Comparison of ENCODE assay signal across 8 cellular contexts in genomic region chr16:3158498-3159314, GRCh38. TPM values are rescaled to one million over a fixed set of nuclear protein-coding genes. Genes with fewer than 3 reads are reported as not detected.
DNase-seq lines count a peak whose midpoint lies in the region; ATAC-seq, FAIRE-seq and TF ChIP-seq lines count a peak whose summit lies in the region.

No MANE protein-coding gene starts in this region.

- DNase-seq in A549 (ENCODE audit: low read depth in 1 of 2, low spot score in 1 of 2) (peak; percentile 94 to 95), GM18507 (ENCODE audit: extremely low spot score, insufficient read length, low read depth) (peak; percentile 85), HT1080 (ENCODE audit: low read depth) (peak; percentile 93), RKO (ENCODE audit: low spot score) (peak; percentile 88), fibroblast of mammary gland (ENCODE audit: low read depth) (peak; percentile 85), natural killer cell (peak; percentile 76)
- DNase-seq in activated T-helper 1 cell treated with anti-CD3 and anti-CD28 coated beads, Interleukin-2, amount 50 U/mL, for 16 hours (ENCODE audit: low read depth in 1 of 2, low spot score in 1 of 2): peak; percentile 88 to 91
- DNase-seq in stimulated activated naive CD4-positive, alpha-beta T cell treated with Interleukin-2 at 50 U/mL for 16 hours (lab: John Stamatoyannopoulos, UW): peak; percentile 82

- H3K36me3 Mint-ChIP-seq in natural killer cell: no peaks in the 10 kb centered on the region

- TF ChIP-seq RAD21 in A549 (conservative IDR thresholded peaks at IDR 0.05 in 1 of 2, IDR thresholded peaks at IDR 0.05 in 1 of 2): no peak

- peak overlapping the region; percentile 97 for H3K27ac Mint-ChIP-seq in natural killer cell

- under 1% methylated on average over 43 of the region's 72 CpGs for WGBS in A549 (ENCODE audit: missing lambda C conversion rate)

- no peaks in the 10 kb centered on the region for H3K9me3 ChIP-seq in A549

- CTCF ChIA-PET in A549 (lab: Yijun Ruan, JAX): interaction anchor here (1.0 to 4.7 kb wide), 8 partner anchors 9 to 127 kb away, joined by 3 to 36 read pairs (median 7); no protein-coding TSS in a partner anchor

- TF ChIP-seq EP300 in A549 (IDR thresholded peaks at IDR 0.05): no peak

- peak overlapping the region; percentile 89 to 96 for H3K27ac ChIP-seq in A549

- peak overlapping the region; percentile 95 for H3K4me3 ChIP-seq in A549
- H3K4me3 ChIP-seq in fibroblast of mammary gland (ENCODE audit: control insufficient read depth, low read depth, low read length): peak overlapping the region; percentile 73

- H3K4me3 Mint-ChIP-seq in natural killer cell: peak overlapping the region; percentile 99

- intact Hi-C loops in natural killer cell (cut with micrococcal nuclease): loop anchor here (1.0 to 5.0 kb wide), 2 partner anchors 8 to 36 kb away; no protein-coding TSS in a partner anchor

- H3K4me1 ChIP-seq in A549: no peaks in the 10 kb centered on the region

- POLR2A ChIA-PET in A549 (lab: Yijun Ruan, JAX): interaction anchor here (0.6 to 5.8 kb wide), 13 partner anchors 9 to 130 kb away, joined by 3 to 43 read pairs (median 4); partner anchors contain the start of genes ZNF213 and ZNF263

- ATAC-seq in A549: peak; percentile 63 to 66
- peak; percentile 69 to 88 (median 71) for ATAC-seq in natural killer cell

- H3K4me1 Mint-ChIP-seq in natural killer cell: peaks cover 24 to 34% of the 10 kb centered on the region in 2 donors

- no peak for FAIRE-seq in A549 (lab: Jason Lieb, UNC)
- peak; percentile 80 for FAIRE-seq in GM18507 (lab: Jason Lieb, UNC)

- H3K9me3 Mint-ChIP-seq in natural killer cell: peaks cover 0 to 3% of the 10 kb centered on the region in 2 donors

- H3K27me3 Mint-ChIP-seq in natural killer cell (ENCODE audit: low read depth in 2 of 2): no peaks in the 10 kb centered on the region

- 0 out of 2 replicates have a peak, but pooled peaks have one; percentile 6 for TF ChIP-seq POLR2A in A549 (IDR thresholded peaks at IDR 0.05; ENCODE audit: low read length)

- peak overlapping the region; percentile 100 for H3K4me2 ChIP-seq in A549

- TF ChIP-seq CTCF in A549 (IDR thresholded peaks at IDR 0.05): no peak
- TF ChIP-seq CTCF in fibroblast of mammary gland (conservative IDR thresholded peaks at IDR 0.05; ENCODE audit: control insufficient read depth, insufficient read depth, low read depth, low read length): no peak
- TF ChIP-seq CTCF in natural killer cell (IDR thresholded peaks at IDR 0.05): no peak

TF ChIP-seq in A549, 52 proteins besides CTCF, POLR2A, EP300 and RAD21 (continues in another document):
- TF ChIP-seq TP53 (CRISPR knock-in tag; IDR thresholded peaks at IDR 0.05) (no peak), FOSL2 (IDR thresholded peaks at IDR 0.05) (no peak), FOSL2 (CRISPR knock-in tag; IDR thresholded peaks at IDR 0.05) (no peak), TFCP2L1 (CRISPR knock-in tag; IDR thresholded peaks at IDR 0.05) (no peak), JUN (IDR thresholded peaks at IDR 0.05) (peak in 1 of 2 experiments; percentile 63; a peak in 3 of 5 replicates), KDM1A (IDR thresholded peaks at IDR 0.05; ENCODE audit: low read depth) (no peak), NR3C1 (IDR thresholded peaks at IDR 0.05) (no peak), HDAC2 (IDR thresholded peaks at IDR 0.05) (no peak), CHD4 (IDR thresholded peaks at IDR 0.05; ENCODE audit: borderline replicate concordance) (no peak), FOSB (CRISPR knock-in tag; IDR thresholded peaks at IDR 0.05) (no peak), ZNF302 (CRISPR knock-in tag; IDR thresholded peaks at IDR 0.05) (no peak), RFX5 (IDR thresholded peaks at IDR 0.05) (no peak), CEBPB (IDR thresholded peaks at IDR 0.05) (no peak), ESRRA (IDR thresholded peaks at IDR 0.05; ENCODE audit: borderline replicate concordance, low read length) (no peak), SREBF2 (IDR thresholded peaks at IDR 0.05) (peak; percentile 58), ZFP36 (IDR thresholded peaks at IDR 0.05; ENCODE audit: borderline replicate concordance, partially characterized antibody) (no peak), SMC3 (IDR thresholded peaks at IDR 0.05) (no peak), CHD2 (IDR thresholded peaks at IDR 0.05; ENCODE audit: low read length, partially characterized antibody) (peak; percentile 64), MAZ (IDR thresholded peaks at IDR 0.05; ENCODE audit: borderline replicate concordance, low read depth, low read length) (0 out of 2 replicates have a peak, but pooled peaks have one; percentile 49), CBX2 (IDR thresholded peaks at IDR 0.05; ENCODE audit: borderline replicate concordance, low read depth) (no peak), PHF8 (IDR thresholded peaks at IDR 0.05; ENCODE audit: borderline replicate concordance, low read depth) (peak; percentile 47; the same call in 1 of the 2 replicates)
- TF ChIP-seq, protein P1, sequence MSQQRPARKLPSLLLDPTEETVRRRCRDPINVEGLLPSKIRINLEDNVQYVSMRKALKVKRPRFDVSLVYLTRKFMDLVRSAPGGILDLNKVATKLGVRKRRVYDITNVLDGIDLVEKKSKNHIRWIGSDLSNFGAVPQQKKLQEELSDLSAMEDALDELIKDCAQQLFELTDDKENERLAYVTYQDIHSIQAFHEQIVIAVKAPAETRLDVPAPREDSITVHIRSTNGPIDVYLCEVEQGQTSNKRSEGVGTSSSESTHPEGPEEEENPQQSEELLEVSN (IDR thresholded peaks at IDR 0.05; ENCODE audit: borderline replicate concordance, low read depth): peak; percentile 38; the same call in 1 of the 2 replicates
- TF ChIP-seq, protein P2, sequence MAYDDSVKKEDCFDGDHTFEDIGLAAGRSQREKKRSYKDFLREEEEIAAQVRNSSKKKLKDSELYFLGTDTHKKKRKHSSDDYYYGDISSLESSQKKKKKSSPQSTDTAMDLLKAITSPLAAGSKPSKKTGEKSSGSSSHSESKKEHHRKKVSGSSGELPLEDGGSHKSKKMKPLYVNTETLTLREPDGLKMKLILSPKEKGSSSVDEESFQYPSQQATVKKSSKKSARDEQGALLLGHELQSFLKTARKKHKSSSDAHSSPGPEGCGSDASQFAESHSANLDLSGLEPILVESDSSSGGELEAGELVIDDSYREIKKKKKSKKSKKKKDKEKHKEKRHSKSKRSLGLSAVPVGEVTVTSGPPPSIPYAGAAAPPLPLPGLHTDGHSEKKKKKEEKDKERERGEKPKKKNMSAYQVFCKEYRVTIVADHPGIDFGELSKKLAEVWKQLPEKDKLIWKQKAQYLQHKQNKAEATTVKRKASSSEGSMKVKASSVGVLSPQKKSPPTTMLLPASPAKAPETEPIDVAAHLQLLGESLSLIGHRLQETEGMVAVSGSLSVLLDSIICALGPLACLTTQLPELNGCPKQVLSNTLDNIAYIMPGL (CRISPR knock-in tag; IDR thresholded peaks at IDR 0.05; ENCODE audit: borderline replicate concordance): no peak

RNA-seq across cellular contexts. Expression of gene ZNF213, which starts 23.9 kb away (rescaled TPM):
- polyA plus RNA-seq in A549 (2011; rRNA removed): 0.72 and 1.8 TPM in 2 replicates
- polyA plus RNA-seq in A549 (2012; cell fraction: cytosol; rRNA removed): 0.79 and 1.8 TPM in 2 replicates
- polyA plus RNA-seq in A549 (2012; cell fraction: nucleus; rRNA removed): 2.2 and 2.3 TPM in 2 replicates
- polyA plus RNA-seq in A549 (2017; fragmentation: RNase III; extraction: RNeasy Plus Mini Kit Qiagen cat#74134 plus additional on column Dnase treatment): 5.9 to 6.2 TPM (median 6.1 TPM) in 3 replicates
- polyA minus RNA-seq in A549 (2011; rRNA and poly(A)+ RNA removed): 2.4 and 3.4 TPM in 2 replicates
- 3.8 and 4.6 TPM in 2 replicates for total RNA-seq in HT1080 (2014; rRNA removed; shearing (Covaris generic))
- 9.6 and 9.9 TPM in 2 replicates for polyA plus RNA-seq in HT1080 (2015; cell fraction: cytosol; rRNA removed)
- 6.5 and 8.4 TPM in 2 replicates for polyA plus RNA-seq in HT1080 (2015; cell fraction: nucleus; rRNA removed)
- total RNA-seq in natural killer cell: 1 to 10 TPM; 4.8 to 6.8 (median 5.1) TPM

RNA-seq across cellular contexts. Expression of gene OR1F1, which starts 29.3 kb away (rescaled TPM):
- polyA plus RNA-seq in A549 (2011; rRNA removed) (1.3 and 1.6 TPM in 2 replicates), A549 (2017; fragmentation: RNase III; extraction: RNeasy Plus Mini Kit Qiagen cat#74134 plus additional on column Dnase treatment) (0.20 to 0.34 TPM (median 0.31 TPM) in 3 replicates)
- polyA plus RNA-seq in A549 (2012; cell fraction: cytosol; rRNA removed): 0.63 and 1.1 TPM in 2 replicates
- polyA plus RNA-seq in A549 (2012; cell fraction: nucleus; rRNA removed): 1.1 and 1.3 TPM in 2 replicates
- 3.2 and 4.6 TPM in 2 replicates for polyA minus RNA-seq in A549 (2011; rRNA and poly(A)+ RNA removed)
- total RNA-seq in HT1080 (2014; rRNA removed; shearing (Covaris generic)): not detected in 2 replicates
- polyA plus RNA-seq in HT1080 (2015; cell fraction: cytosol; rRNA removed): not detected in 2 replicates
- 0.35 TPM in 1 of 2 replicates, not detected in the other for polyA plus RNA-seq in HT1080 (2015; cell fraction: nucleus; rRNA removed)
- not detected for total RNA-seq in natural killer cell

RNA-seq across cellular contexts. Expression of gene ZNF205, which starts 46.3 kb away (rescaled TPM):
- polyA plus RNA-seq in A549 (2011; rRNA removed) (3.1 and 4.3 TPM in 2 replicates), A549 (2017; fragmentation: RNase III; extraction: RNeasy Plus Mini Kit Qiagen cat#74134 plus additional on column Dnase treatment) (8.5 to 9.6 TPM (median 9.2 TPM) in 3 replicates)
- 14.1 and 22.4 TPM in 2 replicates for polyA plus RNA-seq in A549 (2012; cell fraction: cytosol; rRNA removed)
- 19.0 and 35.0 TPM in 2 replicates for polyA plus RNA-seq in A549 (2012; cell fraction: nucleus; rRNA removed)
- 2.6 and 3.3 TPM in 2 replicates for polyA minus RNA-seq in A549 (2011; rRNA and poly(A)+ RNA removed)
- total RNA-seq in HT1080 (2014; rRNA removed; shearing (Covaris generic)): 15.3 and 16.6 TPM in 2 replicates
- 10.6 and 10.9 TPM in 2 replicates for polyA plus RNA-seq in HT1080 (2015; cell fraction: cytosol; rRNA removed)
- polyA plus RNA-seq in HT1080 (2015; cell fraction: nucleus; rRNA removed): 11.1 and 14.4 TPM in 2 replicates
- total RNA-seq in natural killer cell: under 1 TPM in 1 of 3 donors, not detected in 2; 0.16 TPM

RNA-seq across cellular contexts. Expression of gene ZSCAN10, which starts 59.6 kb away (rescaled TPM):
- 0.08 and 0.09 TPM in 2 replicates for polyA plus RNA-seq in A549 (2011; rRNA removed)
- not detected in 2 replicates for polyA plus RNA-seq in A549 (2012; cell fraction: cytosol; rRNA removed)
- polyA plus RNA-seq in A549 (2012; cell fraction: nucleus; rRNA removed): 0.12 TPM in 1 of 2 replicates, not detected in the other
- polyA plus RNA-seq in A549 (2017; fragmentation: RNase III; extraction: RNeasy Plus Mini Kit Qiagen cat#74134 plus additional on column Dnase treatment): not detected in 3 replicates
- polyA minus RNA-seq in A549 (2011; rRNA and poly(A)+ RNA removed): not detected in 2 replicates
- total RNA-seq in HT1080 (2014; rRNA removed; shearing (Covaris generic)): not detected in 2 replicates
- polyA plus RNA-seq in HT1080 (2015; cell fraction: cytosol; rRNA removed): not detected in 2 replicates
- 0.20 and 0.62 TPM in 2 replicates for polyA plus RNA-seq in HT1080 (2015; cell fraction: nucleus; rRNA removed)
- under 1 TPM; 0.65 to 0.96 (median 0.77) TPM for total RNA-seq in natural killer cell

Comparison
In these comparisons a context has a peak if more than half of its experiments do, and no peak if none do; other contexts are left out.
1. Peak in every context shown above with its lines: DNase-seq, ATAC-seq, H3K4me3 ChIP-seq and H3K27ac ChIP-seq.
2. RNA of gene ZNF205, which starts 46.3 kb away (total RNA-seq): 15.3 to 16.6 TPM in HT1080; 0.16 TPM in natural killer cell; every median in the first group is over 10 times any median in the second.